ENCODE assay signal across 8 cellular contexts in the genomic region with DNA sequence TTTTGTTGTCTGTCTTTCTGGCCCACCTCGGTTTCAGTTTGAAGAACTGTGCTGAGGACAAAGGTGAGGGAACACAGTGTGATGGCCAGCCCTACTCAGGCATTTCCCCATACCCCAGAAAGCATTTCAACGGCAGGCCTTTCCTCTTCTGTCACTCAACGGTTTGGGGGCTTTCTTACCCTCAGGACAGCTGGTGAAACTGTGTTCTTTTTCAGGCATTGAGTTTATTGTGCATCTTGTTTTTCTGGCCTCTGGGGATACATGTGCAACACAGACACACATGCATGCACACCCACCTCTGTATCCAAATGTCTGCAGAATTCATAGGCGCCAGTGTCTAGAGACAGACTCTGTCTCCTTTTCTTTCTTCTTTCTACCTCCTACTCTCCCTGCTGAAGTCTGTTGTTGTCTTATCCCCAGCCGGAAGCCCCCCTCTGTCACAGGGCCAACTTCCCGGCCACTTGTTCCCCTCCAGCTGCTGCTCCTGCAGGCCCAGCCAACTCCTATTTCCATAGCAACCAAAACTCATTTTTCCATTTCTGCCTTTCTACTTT. TPM values are rescaled to one million over a fixed set of nuclear protein-coding genes. Genes with fewer than 3 reads are reported as not detected.
DNase-seq lines count a peak whose midpoint lies in the region; ATAC-seq and FAIRE-seq lines count a peak whose summit lies in the region.

No MANE protein-coding gene starts in this region.

- peak overlapping the region; percentile 6 for H3K27ac ChIP-seq in trophoblast cell (ENCODE audit: low read depth, low read length)

- peaks cover 4% of the 10 kb centered on the region for H3K9me3 ChIP-seq in trophoblast cell (ENCODE audit: insufficient read depth, low read depth, low read length)

- no peak overlapping the region for H3K9ac ChIP-seq in trophoblast cell (ENCODE audit: low read length)

- H2BK12ac ChIP-seq in trophoblast cell (ENCODE audit: low read length): no peak overlapping the region

- H4K12ac ChIP-seq in trophoblast cell (ENCODE audit: low read depth, low read length): no peak overlapping the region

- no peak overlapping the region for H2AK5ac ChIP-seq in trophoblast cell (ENCODE audit: low read length)

- no peak overlapping the region for H2BK120ac ChIP-seq in trophoblast cell (ENCODE audit: insufficient read depth, low read length, poor library complexity)

- no peak overlapping the region for H3K4ac ChIP-seq in trophoblast cell (ENCODE audit: low read depth, low read length)

- ATAC-seq in GM19468 (IDR thresholded peaks at IDR 0.05; ENCODE audit: extremely low read depth, unreplicated experiment) (peak; percentile 13), HG03565 (IDR thresholded peaks at IDR 0.05; ENCODE audit: unreplicated experiment) (peak; percentile 48), HG03469 (IDR thresholded peaks at IDR 0.05; ENCODE audit: unreplicated experiment) (no peak)

- no peak overlapping the region for H3K4me2 ChIP-seq in trophoblast cell (ENCODE audit: low read length)

- H3K4me3 ChIP-seq in trophoblast cell (ENCODE audit: low read depth, low read length): no peak overlapping the region

- H3K23ac ChIP-seq in trophoblast cell (ENCODE audit: low read length): no peak overlapping the region

- H4K8ac ChIP-seq in trophoblast cell (ENCODE audit: low read depth, low read length): no peak overlapping the region

- H2AFZ ChIP-seq in trophoblast cell (ENCODE audit: insufficient read depth, low read length, poor library complexity): no peak overlapping the region

- FAIRE-seq in frontal cortex (lab: Jason Lieb, UNC): no peak

- no peaks in the 10 kb centered on the region for H3K79me2 ChIP-seq in trophoblast cell (ENCODE audit: control insufficient read depth, insufficient read depth, low read length, poor library complexity)

- H3K18ac ChIP-seq in trophoblast cell (ENCODE audit: low read length): no peak overlapping the region

- H3K79me1 ChIP-seq in trophoblast cell (ENCODE audit: low read length): no peaks in the 10 kb centered on the region

- no peak overlapping the region for H3K14ac ChIP-seq in trophoblast cell (ENCODE audit: low read length)

- no peak overlapping the region for H4K91ac ChIP-seq in trophoblast cell (ENCODE audit: low read depth, low read length)

- no peaks in the 10 kb centered on the region for H3K27me3 ChIP-seq in trophoblast cell (ENCODE audit: insufficient read depth, low read length)

- peaks cover 4 to 6% of the 10 kb centered on the region in 2 experiments for H3K4me1 ChIP-seq in trophoblast cell (ENCODE audit: control insufficient read depth in 1 of 2, insufficient read depth in 2 of 2, low read length in 2 of 2)

- DNase-seq in dermis microvascular lymphatic vessel endothelial cell (ENCODE audit: low read depth in 2 of 2): peak; percentile 82 to 85
- DNase-seq in trophoblast cell: no peak
- DNase-seq in frontal cortex (ENCODE audit: low spot score in 2 of 2): no peak
- DNase-seq in effector CD8-positive, alpha-beta T cell (lab: John Stamatoyannopoulos, UW): no peak
- DNase-seq in NCI-H510A treated with DMSO at 0.1 percent for 48 hours (lab: John Stamatoyannopoulos, UW): no peak

- no peak overlapping the region for H2BK5ac ChIP-seq in trophoblast cell (ENCODE audit: low read depth, low read length, poor library complexity)

- peaks cover 0 to 5% of the 10 kb centered on the region in 2 experiments for H3K36me3 ChIP-seq in trophoblast cell (ENCODE audit: control insufficient read depth in 1 of 2, insufficient read depth in 2 of 2, low read length in 2 of 2)

- WGBS in trophoblast cell (ENCODE audit: extremely low coverage, insufficient coverage, insufficient read length): no CpG with 5 or more reads among the region's 6 CpGs

RNA-seq across cellular contexts. Expression of gene CHD9, which starts 17.0 kb away (rescaled TPM):
- 24.0 and 26.9 TPM in 2 replicates for total RNA-seq in dermis microvascular lymphatic vessel endothelial cell
- polyA plus RNA-seq in trophoblast cell (2013): 16.0 and 18.3 TPM in 2 replicates
- 167 TPM for total RNA-seq in frontal cortex

RNA-seq across cellular contexts. Expression of gene CHD9NB, which starts 19.1 kb away (rescaled TPM):
- total RNA-seq in dermis microvascular lymphatic vessel endothelial cell (0.13 and 0.39 TPM in 2 replicates), frontal cortex (0.41 TPM)
- polyA plus RNA-seq in trophoblast cell (2013): 0.68 and 0.71 TPM in 2 replicates

Comparison
In these comparisons a context has a peak if more than half of its experiments do, and no peak if none do; other contexts are left out.
1. DNase-seq: peak in dermis microvascular lymphatic vessel endothelial cell (2 of 2); none in trophoblast cell (0 of 2), frontal cortex (0 of 2), effector CD8-positive, alpha-beta T cell (single experiment) and NCI-H510A treated with DMSO at 0.1 percent for 48 hours (single experiment).